Comparison of ENCODE assay signal across 8 cellular contexts in the genomic region with DNA sequence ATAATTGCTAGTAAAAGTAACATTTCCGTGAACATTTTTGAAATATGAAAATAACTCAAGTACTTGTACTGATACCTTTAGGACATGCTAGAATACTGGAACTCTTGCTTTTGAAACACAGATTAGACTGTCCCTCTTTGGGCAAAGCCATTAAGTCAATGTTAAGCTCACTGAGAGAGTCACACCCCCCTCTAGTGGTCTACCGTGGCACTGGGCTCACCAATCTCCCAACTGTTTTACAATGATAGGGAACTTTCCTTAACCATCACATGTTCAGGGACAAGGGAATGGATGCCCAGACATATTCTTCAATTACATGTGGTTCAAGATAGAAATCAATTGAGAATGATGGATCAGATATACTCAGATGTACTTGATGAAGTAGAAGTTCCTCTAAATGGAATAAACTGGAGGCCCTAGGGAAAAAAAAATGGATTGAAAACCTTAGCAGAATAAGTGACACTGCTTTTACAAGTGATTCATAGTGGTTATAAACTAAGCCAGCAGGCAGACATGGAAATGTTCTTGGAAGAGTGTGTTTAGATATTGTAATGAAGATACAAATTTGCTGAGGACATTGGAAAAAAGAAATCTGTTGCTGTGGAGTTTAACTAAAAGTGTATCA.
DNase-seq lines count a peak whose midpoint lies in the region; ATAC-seq lines count a peak whose summit lies in the region.

No MANE protein-coding gene starts in this region.

- H3K27ac ChIP-seq in caudate nucleus (ENCODE audit: low read depth, low read length): no peak overlapping the region

- DNase-seq in NCI-H2107 treated with DMSO at 0.1 percent for 48 hours (lab: John Stamatoyannopoulos, UW; ENCODE audit: unreplicated experiment) (peak; percentile 70), NCI-H2107 (lab: John Stamatoyannopoulos, UW) (no peak), NCI-H1930 (lab: John Stamatoyannopoulos, UW) (peak; percentile 33 to 65), caudate nucleus (lab: John Stamatoyannopoulos, UW) (peak in 35 of 61 donors; percentile 0 to 82 (median 15)), kidney tubule cell (ENCODE audit: low spot score) (peak; percentile 62)
- DNase-seq in activated CD4-positive, CD25-positive, alpha-beta regulatory T cell (lab: John Stamatoyannopoulos, UW): peak; percentile 7 to 19 (median 8)
- DNase-seq in stimulated activated CD4-positive, alpha-beta T cell treated with anti-CD3 and anti-CD28 coated beads, Interleukin-2, amount 100 ng/mL, for 4 hours (ENCODE audit: low read depth): peak; percentile 32

- no peak for ATAC-seq in HG03045 (IDR thresholded peaks at IDR 0.05; ENCODE audit: unreplicated experiment)
